ENCODE assay signal across 11 cellular contexts in genomic region chr10:80405636-80406035, GRCh38. TPM values are rescaled to one million over a fixed set of nuclear protein-coding genes. Genes with fewer than 3 reads are reported as not detected.
A peak's percentile ranks its signal among the peaks of the same experiment; 100 is the strongest.
DNase-seq lines count a peak whose midpoint lies in the region; ATAC-seq and TF ChIP-seq lines count a peak whose summit lies in the region.
"Had no signal": no experiment of that assay in that cellular context is flagged by ENCODE, and none has a peak within 500 bp of the region (broad histone marks: within the 10 kb centered on the region; RNA-seq: fewer than 3 reads in every experiment).

No MANE protein-coding gene starts in this region.

- TF ChIP-seq CTCF in VCaP (conservative IDR thresholded peaks at IDR 0.05) = no peak

- H3K27ac ChIP-seq in VCaP = peak overlapping the region; percentile 15; the same call in 1 of the 2 replicates
- H3K27ac ChIP-seq: stomach had no signal

- ATAC-seq in T-cell (replicated peaks in 1 of 4) = no peak
- ATAC-seq: naive thymus-derived CD8-positive, alpha-beta T cell had no signal

- DNase-seq in H4 (ENCODE audit: low spot score) (peak; percentile 20), medulla oblongata (ENCODE audit: extremely low spot score) (peak; percentile 54), T-cell (no peak), NOMO-1 (lab: John Stamatoyannopoulos, UW; ENCODE audit: unreplicated experiment in 2 of 2) (no peak)
- DNase-seq in activated CD4-positive, alpha-beta memory T cell treated with anti-CD3 and anti-CD28 coated beads for 36 hours = no peak
- DNase-seq: activated CD4-positive, alpha-beta T cell treated with anti-CD3 and anti-CD28 coated beads, Interleukin-2, amount 50 U/mL, for 4 hours; BE2C; naive thymus-derived CD8-positive, alpha-beta T cell; NCI-H774; stomach had no signal

- POLR2A ChIA-PET in T-cell (lab: Charles Lee) = no interaction called here
- POLR2A ChIA-PET in activated CD4-positive, alpha-beta memory T cell treated with anti-CD3 and anti-CD28 coated beads for 36 hours (lab: Charles Lee) = no interaction called here

- H3K27ac Mint-ChIP-seq in T-cell = peak overlapping the region in 1 of 2 donors; percentile 1
- no peak overlapping the region for H3K27ac Mint-ChIP-seq in activated CD4-positive, alpha-beta memory T cell treated with anti-CD3 and anti-CD28 coated beads for 36 hours

- CTCF ChIA-PET in T-cell (lab: Charles Lee) = interaction anchor here in 1 of 2 donors (0.6 to 1.3 kb wide), 2 partner anchors 39 to 95 kb away, joined by 3 read pairs; no protein-coding TSS in a partner anchor
- CTCF ChIA-PET in activated CD4-positive, alpha-beta memory T cell treated with anti-CD3 and anti-CD28 coated beads for 36 hours (lab: Charles Lee) = interaction anchor here (1.7 to 2.5 kb wide), 2 partner anchors 28 to 39 kb away, joined by 5 to 10 read pairs; no protein-coding TSS in a partner anchor

- H3K4me1 Mint-ChIP-seq in T-cell = peaks cover 15 to 19% (median 17%) of the 10 kb centered on the region in 3 donors
- peaks cover 11% of the 10 kb centered on the region for H3K4me1 Mint-ChIP-seq in activated CD4-positive, alpha-beta memory T cell treated with anti-CD3 and anti-CD28 coated beads for 36 hours (ENCODE audit: low read depth)

- intact Hi-C loops in activated CD4-positive, alpha-beta memory T cell treated with anti-CD3 and anti-CD28 coated beads for 36 hours (cut with micrococcal nuclease) = no loop called here

- peaks cover 0 to 7% of the 10 kb centered on the region in 2 donors for H3K27me3 Mint-ChIP-seq in T-cell
- peaks cover 5% of the 10 kb centered on the region for H3K27me3 Mint-ChIP-seq in activated CD4-positive, alpha-beta memory T cell treated with anti-CD3 and anti-CD28 coated beads for 36 hours

- H3K36me3 Mint-ChIP-seq in T-cell = no peaks in the 10 kb centered on the region
- H3K36me3 Mint-ChIP-seq in activated CD4-positive, alpha-beta memory T cell treated with anti-CD3 and anti-CD28 coated beads for 36 hours = no peaks in the 10 kb centered on the region
- H3K36me3 Mint-ChIP-seq: naive thymus-derived CD8-positive, alpha-beta T cell had no signal

- no peaks in the 10 kb centered on the region for H3K9me3 Mint-ChIP-seq in T-cell
- no peaks in the 10 kb centered on the region for H3K9me3 Mint-ChIP-seq in activated CD4-positive, alpha-beta memory T cell treated with anti-CD3 and anti-CD28 coated beads for 36 hours
- H3K9me3 Mint-ChIP-seq: naive thymus-derived CD8-positive, alpha-beta T cell had no signal

- H3K4me3 Mint-ChIP-seq in T-cell = no peak overlapping the region
- no peak overlapping the region for H3K4me3 Mint-ChIP-seq in activated CD4-positive, alpha-beta memory T cell treated with anti-CD3 and anti-CD28 coated beads for 36 hours

RNA-seq across cellular contexts. Expression of gene PRXL2A, which starts 2.7 kb away (rescaled TPM):
- total RNA-seq in H4 (2014; rRNA removed; shearing (Covaris generic)) = 14.2 and 18.4 TPM in 2 replicates
- 1 to 10 TPM; 2.9 to 6.3 (median 5.2) TPM for total RNA-seq in T-cell
- 10 to 100 TPM in 1 of 2 experiments, 1 to 10 TPM in 1; 9.5 to 10.1 TPM for total RNA-seq in activated CD4-positive, alpha-beta memory T cell treated with anti-CD3 and anti-CD28 coated beads for 36 hours

RNA-seq across cellular contexts. Expression of gene TSPAN14, which starts 48.5 kb away (rescaled TPM):
- 16.2 and 16.4 TPM in 2 replicates for total RNA-seq in H4 (2014; rRNA removed; shearing (Covaris generic))
- total RNA-seq in T-cell = 100 to 1,000 TPM; 130 to 204 (median 194) TPM
- 10 to 100 TPM; 48.9 to 51.8 TPM for total RNA-seq in activated CD4-positive, alpha-beta memory T cell treated with anti-CD3 and anti-CD28 coated beads for 36 hours

RNA-seq across cellular contexts. Expression of gene DYDC2, which starts 49.1 kb away (rescaled TPM):
- total RNA-seq in H4 (2014; rRNA removed; shearing (Covaris generic)) = 0.08 and 0.47 TPM in 2 replicates
- not detected for total RNA-seq in T-cell
- not detected for total RNA-seq in activated CD4-positive, alpha-beta memory T cell treated with anti-CD3 and anti-CD28 coated beads for 36 hours
- total RNA-seq: naive thymus-derived CD8-positive, alpha-beta T cell; stomach had no signal

RNA-seq across cellular contexts. Expression of gene DYDC1, which starts 49.1 kb away (rescaled TPM):
- total RNA-seq in H4 (2014; rRNA removed; shearing (Covaris generic)) = not detected in 2 replicates
- total RNA-seq in T-cell = not detected
- not detected for total RNA-seq in activated CD4-positive, alpha-beta memory T cell treated with anti-CD3 and anti-CD28 coated beads for 36 hours
- total RNA-seq: naive thymus-derived CD8-positive, alpha-beta T cell; stomach had no signal

Comparison
In these comparisons a context has a peak if more than half of its experiments do, and no peak if none do; other contexts are left out.
1. DNase-seq: peak in H4 (single experiment) and medulla oblongata (single experiment); none in T-cell (0 of 34), NOMO-1 (0 of 2) and activated CD4-positive, alpha-beta memory T cell treated with anti-CD3 and anti-CD28 coated beads for 36 hours (single experiment).